ENCODE assay signal across 1 cellular context in genomic region chr3:136192195-136192594, GRCh38.
TF ChIP-seq lines count a peak whose summit lies in the region.

No MANE protein-coding gene starts in this region.

TF ChIP-seq in WTC11, 78 proteins besides CTCF, POLR2A, EP300 and RAD21:
- peak; percentile 64; the same call in 1 of the 2 replicates for TF ChIP-seq ZNF121 (CRISPR knock-in tag; IDR thresholded peaks at IDR 0.05)
